Comparison of ENCODE assay signal across 10 cellular contexts in genomic region chr4:83552924-83553323, GRCh38. TPM values are rescaled to one million over a fixed set of nuclear protein-coding genes. Genes with fewer than 3 reads are reported as not detected.
DNase-seq lines count a peak whose midpoint lies in the region; ATAC-seq, FAIRE-seq and TF ChIP-seq lines count a peak whose summit lies in the region.
"Had no signal": no experiment of that assay in that cellular context is flagged by ENCODE, and none has a peak within 500 bp of the region (broad histone marks: within the 10 kb centered on the region; RNA-seq: fewer than 3 reads in every experiment).

No MANE protein-coding gene starts in this region.

- H3K4me2 ChIP-seq in A549: peak overlapping the region; percentile 76

- no peak for FAIRE-seq in A549 (lab: Jason Lieb, UNC)
- FAIRE-seq: endometrium had no signal

- H3K27ac ChIP-seq in A549 (peak overlapping the region; percentile 87 to 98), epithelial cell of prostate (peak overlapping the region; percentile 49)

- DNase-seq in A549 (ENCODE audit: low read depth in 1 of 2, low spot score in 1 of 2) (peak in 1 of 2 experiments; percentile 52), epithelial cell of prostate (ENCODE audit: low read depth, low spot score) (no peak), mesenteric fat pad (ENCODE audit: low spot score) (no peak), GM19240 (ENCODE audit: insufficient read length, low spot score) (no peak), germinal center (ENCODE audit: low spot score) (no peak)

- no peak for TF ChIP-seq POLR2A in A549 (IDR thresholded peaks at IDR 0.05; ENCODE audit: low read length)

- no peak for TF ChIP-seq CTCF in A549 (IDR thresholded peaks at IDR 0.05)

- WGBS in A549 (ENCODE audit: missing lambda C conversion rate): 21% methylated on average over 2 of the region's 2 CpGs

- TF ChIP-seq RAD21 in A549 (conservative IDR thresholded peaks at IDR 0.05 in 1 of 2, IDR thresholded peaks at IDR 0.05 in 1 of 2): no peak

- no peak for TF ChIP-seq EP300 in A549 (IDR thresholded peaks at IDR 0.05)

- H3K4me3 ChIP-seq in A549: no peak overlapping the region
- H3K4me3 ChIP-seq: SJSA1 had no signal

- peak; percentile 22 to 62; a peak in 3 of 6 replicates for ATAC-seq in A549
- ATAC-seq in GM19395 (IDR thresholded peaks at IDR 0.05; ENCODE audit: unreplicated experiment): peak; percentile 70
- ATAC-seq in HG03575 (IDR thresholded peaks at IDR 0.05; ENCODE audit: extremely low read depth, insufficient number of reproducible peaks, low FRiP score, unreplicated experiment): peak; percentile 66
- no peak for ATAC-seq in esophagus mucosa

- CTCF ChIA-PET in A549 (lab: Yijun Ruan, JAX): interaction anchor here (1.5 kb wide), 2 partner anchors 11 to 47 kb away, joined by 3 read pairs; no protein-coding TSS in a partner anchor

- peaks cover 91% of the 10 kb centered on the region for H3K4me1 ChIP-seq in A549

- POLR2A ChIA-PET in A549 (lab: Yijun Ruan, JAX): no interaction called here

- no peaks in the 10 kb centered on the region for H3K9me3 ChIP-seq in A549
- H3K9me3 ChIP-seq: SJSA1 had no signal

TF ChIP-seq in A549, 52 proteins besides CTCF, POLR2A, EP300 and RAD21:
- TF ChIP-seq MAFK (IDR thresholded peaks at IDR 0.05; ENCODE audit: partially characterized antibody) (peak; percentile 74), CHD2 (IDR thresholded peaks at IDR 0.05; ENCODE audit: low read length, partially characterized antibody) (no peak)

RNA-seq across cellular contexts. Expression of gene GPAT3, which starts 17.0 kb away (rescaled TPM):
- polyA plus RNA-seq in A549 (2011; rRNA removed) (29.9 and 44.9 TPM in 2 replicates), A549 (2017; fragmentation: RNase III; extraction: RNeasy Plus Mini Kit Qiagen cat#74134 plus additional on column Dnase treatment) (12.9 to 16.9 TPM (median 13.1 TPM) in 3 replicates)
- polyA plus RNA-seq in A549 (2012; cell fraction: cytosol; rRNA removed): 13.7 and 17.1 TPM in 2 replicates
- 10.4 and 13.4 TPM in 2 replicates for polyA plus RNA-seq in A549 (2012; cell fraction: nucleus; rRNA removed)
- 13.1 and 20.5 TPM in 2 replicates for polyA minus RNA-seq in A549 (2011; rRNA and poly(A)+ RNA removed)
- total RNA-seq in mesenteric fat pad (9.2 TPM), esophagus mucosa (9.8 TPM)
